In genomic region chr11:44397586-44398178, GRCh38 we compare ENCODE assay signal across 15 cellular contexts.
DNase-seq lines count a peak whose midpoint lies in the region; ATAC-seq and TF ChIP-seq lines count a peak whose summit lies in the region.
"Had no signal": no experiment of that assay in that cellular context is flagged by ENCODE, and none has a peak within 500 bp of the region (broad histone marks: within the 10 kb centered on the region; RNA-seq: fewer than 3 reads in every experiment).

No MANE protein-coding gene starts in this region.

- peak; percentile 22 for ATAC-seq in Right ventricle myocardium superior (ENCODE audit: poor library complexity)

- peaks cover 21% of the 10 kb centered on the region for H3K27me3 ChIP-seq in left ventricle myocardium inferior (ENCODE audit: low read depth)
- H3K27me3 ChIP-seq in BLaER1 treated with 17β-estradiol and CSF1 and Interleukin-3, amounts not matched to agents 10 nM and 100 nM = no peaks in the 10 kb centered on the region
- H3K27me3 ChIP-seq in H7 (ENCODE audit: control insufficient read depth, insufficient read depth, low read length) = no peaks in the 10 kb centered on the region

- DNase-seq in Right ventricle myocardium superior (no peak), left ventricle myocardium inferior (no peak), OCI-M1 (lab: John Stamatoyannopoulos, UW) (peak; percentile 60), mesenteric fat pad (ENCODE audit: low spot score) (peak; percentile 67), H7 (no peak), foreskin melanocyte (no peak)
- no peak for DNase-seq in activated naive CD4-positive, alpha-beta T cell treated with anti-CD3 and anti-CD28 coated beads, Interleukin-2, amount 50 U/mL, for 16 hours
- DNase-seq: 8988T; AML-193; C1 segment of cervical spinal cord; Calu3; CD4-positive, alpha-beta T cell; DMS 273 treated with DMSO at 0.1 percent for 48 hours; H9 had no signal

- no peak overlapping the region for H3K27ac ChIP-seq in left ventricle myocardium inferior (replicated peaks)
- peak overlapping the region in 5 of 11 experiments; percentile 39 to 64 (median 56); a peak in 9 of 22 replicates for H3K27ac ChIP-seq in BLaER1 treated with 17β-estradiol and CSF1 and Interleukin-3, amounts not matched to agents 10 nM and 100 nM

- peaks cover 3% of the 10 kb centered on the region for H3K4me1 ChIP-seq in left ventricle myocardium inferior
- peaks cover 17 to 31% (median 26%) of the 10 kb centered on the region in 10 experiments for H3K4me1 ChIP-seq in BLaER1 treated with 17β-estradiol and CSF1 and Interleukin-3, amounts not matched to agents 10 nM and 100 nM

- H4K20me1 ChIP-seq in BLaER1 treated with 17β-estradiol and CSF1 and Interleukin-3, amounts not matched to agents 10 nM and 100 nM = no peaks in the 10 kb centered on the region

- H3K36me3 ChIP-seq in left ventricle myocardium inferior (no peaks in the 10 kb centered on the region), H7 (replicated peaks; ENCODE audit: control insufficient read depth, insufficient read depth, low read length) (no peaks in the 10 kb centered on the region)
- no peaks in the 10 kb centered on the region for H3K36me3 ChIP-seq in BLaER1 treated with 17β-estradiol and CSF1 and Interleukin-3, amounts not matched to agents 10 nM and 100 nM

- peak overlapping the region in 1 of 11 experiments; percentile 32; a peak in 1 of 22 replicates for H3K9ac ChIP-seq in BLaER1 treated with 17β-estradiol and CSF1 and Interleukin-3, amounts not matched to agents 10 nM and 100 nM

- TF ChIP-seq CTCF in left ventricle myocardium inferior (IDR thresholded peaks at IDR 0.05; ENCODE audit: borderline replicate concordance) = no peak

- intact Hi-C loops in Right ventricle myocardium superior (cut with DNase I) = no loop called here
- intact Hi-C loops in left ventricle myocardium inferior (cut with micrococcal nuclease) = no loop called here

- H3K4me3 ChIP-seq in left ventricle myocardium inferior = no peak overlapping the region
- H3K4me3 ChIP-seq in BLaER1 treated with 17β-estradiol and CSF1 and Interleukin-3, amounts not matched to agents 10 nM and 100 nM = no peak overlapping the region
- H3K4me3 ChIP-seq in H7 (ENCODE audit: insufficient read depth, low read depth, low read length) = no peak overlapping the region

- peaks cover 21% of the 10 kb centered on the region for H3K9me3 ChIP-seq in left ventricle myocardium inferior (replicated peaks)
- H3K9me3 ChIP-seq in BLaER1 treated with 17β-estradiol and CSF1 and Interleukin-3, amounts not matched to agents 10 nM and 100 nM (replicated peaks in 1 of 11) = peaks cover 0 to 14% (median 6%) of the 10 kb centered on the region in 11 experiments; a peak in 10 of 22 replicates

- peak overlapping the region; percentile 26 to 79 (median 62); a peak in 20 of 22 replicates for H3K4me2 ChIP-seq in BLaER1 treated with 17β-estradiol and CSF1 and Interleukin-3, amounts not matched to agents 10 nM and 100 nM

Comparison
In these comparisons a context has a peak if more than half of its experiments do, and no peak if none do; other contexts are left out.
1. DNase-seq: peak in OCI-M1 (single experiment) and mesenteric fat pad (single experiment); none in Right ventricle myocardium superior (single experiment), left ventricle myocardium inferior (single experiment), H7 (single experiment), activated naive CD4-positive, alpha-beta T cell treated with anti-CD3 and anti-CD28 coated beads, Interleukin-2, amount 50 U/mL, for 16 hours (single experiment) and foreskin melanocyte (single experiment).